ENCODE assay signal across 1 cellular context in the genomic region with DNA sequence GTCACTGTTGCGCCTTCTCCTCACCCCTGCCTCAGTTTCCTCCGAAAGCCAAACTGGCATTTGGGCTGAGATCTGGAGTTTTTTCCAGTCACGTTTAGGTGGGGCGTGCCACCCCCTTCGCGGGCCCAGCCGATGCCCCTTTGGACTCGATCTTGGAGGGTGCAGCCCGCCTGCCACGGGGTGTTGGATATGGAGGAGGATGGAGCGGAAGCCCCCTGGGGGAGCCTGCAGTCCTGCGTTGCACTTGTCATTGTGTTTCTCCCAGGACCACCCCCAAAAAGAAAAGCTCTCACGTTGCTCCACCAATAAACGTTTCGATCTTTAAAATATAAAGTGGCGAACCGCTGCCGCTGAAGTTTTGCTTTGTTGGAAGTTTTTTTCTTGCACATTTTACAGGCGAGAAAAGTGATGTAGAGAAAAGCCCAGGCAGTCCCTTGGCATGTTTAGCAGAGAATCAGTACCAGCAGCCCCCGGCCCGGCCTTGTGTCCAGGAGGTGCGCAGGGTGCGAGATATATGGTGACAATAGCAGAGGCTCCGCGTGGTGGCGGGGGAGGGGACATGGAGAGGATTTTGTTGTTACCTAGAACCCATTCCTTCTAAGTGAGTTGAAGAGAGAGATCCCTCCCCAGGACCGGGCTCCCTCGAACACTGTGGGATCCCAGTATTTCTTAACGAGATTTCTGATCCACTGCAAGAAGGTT.
TF ChIP-seq lines count a peak whose summit lies in the region.

No MANE protein-coding gene starts in this region.

TF ChIP-seq in neural cell, 6 proteins besides CTCF, POLR2A, EP300 and RAD21 (continued from another document):
- TF ChIP-seq EZH2 (IDR thresholded peaks at IDR 0.05; ENCODE audit: borderline replicate concordance, insufficient read depth, low read length, poor library complexity, severe bottlenecking) (no peak), MXI1 (conservative IDR thresholded peaks at IDR 0.05; ENCODE audit: poor library complexity, severe bottlenecking) (no peak), POLR2AphosphoS5 (IDR thresholded peaks at IDR 0.05) (no peak), SMC3 (conservative IDR thresholded peaks at IDR 0.05; ENCODE audit: poor library complexity) (no peak)
- TF ChIP-seq, protein P1, sequence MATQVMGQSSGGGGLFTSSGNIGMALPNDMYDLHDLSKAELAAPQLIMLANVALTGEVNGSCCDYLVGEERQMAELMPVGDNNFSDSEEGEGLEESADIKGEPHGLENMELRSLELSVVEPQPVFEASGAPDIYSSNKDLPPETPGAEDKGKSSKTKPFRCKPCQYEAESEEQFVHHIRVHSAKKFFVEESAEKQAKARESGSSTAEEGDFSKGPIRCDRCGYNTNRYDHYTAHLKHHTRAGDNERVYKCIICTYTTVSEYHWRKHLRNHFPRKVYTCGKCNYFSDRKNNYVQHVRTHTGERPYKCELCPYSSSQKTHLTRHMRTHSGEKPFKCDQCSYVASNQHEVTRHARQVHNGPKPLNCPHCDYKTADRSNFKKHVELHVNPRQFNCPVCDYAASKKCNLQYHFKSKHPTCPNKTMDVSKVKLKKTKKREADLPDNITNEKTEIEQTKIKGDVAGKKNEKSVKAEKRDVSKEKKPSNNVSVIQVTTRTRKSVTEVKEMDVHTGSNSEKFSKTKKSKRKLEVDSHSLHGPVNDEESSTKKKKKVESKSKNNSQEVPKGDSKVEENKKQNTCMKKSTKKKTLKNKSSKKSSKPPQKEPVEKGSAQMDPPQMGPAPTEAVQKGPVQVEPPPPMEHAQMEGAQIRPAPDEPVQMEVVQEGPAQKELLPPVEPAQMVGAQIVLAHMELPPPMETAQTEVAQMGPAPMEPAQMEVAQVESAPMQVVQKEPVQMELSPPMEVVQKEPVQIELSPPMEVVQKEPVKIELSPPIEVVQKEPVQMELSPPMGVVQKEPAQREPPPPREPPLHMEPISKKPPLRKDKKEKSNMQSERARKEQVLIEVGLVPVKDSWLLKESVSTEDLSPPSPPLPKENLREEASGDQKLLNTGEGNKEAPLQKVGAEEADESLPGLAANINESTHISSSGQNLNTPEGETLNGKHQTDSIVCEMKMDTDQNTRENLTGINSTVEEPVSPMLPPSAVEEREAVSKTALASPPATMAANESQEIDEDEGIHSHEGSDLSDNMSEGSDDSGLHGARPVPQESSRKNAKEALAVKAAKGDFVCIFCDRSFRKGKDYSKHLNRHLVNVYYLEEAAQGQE (IDR thresholded peaks at IDR 0.05; ENCODE audit: borderline replicate concordance) = no peak
